1 cellular context compared by ENCODE assay signal in genomic region chr2:72998724-72999123, GRCh38.
TF ChIP-seq lines count a peak whose summit lies in the region.

No MANE protein-coding gene starts in this region.

TF ChIP-seq in GM23338, 12 proteins besides CTCF, POLR2A, EP300 and RAD21 (continued from another document):
- no peak for TF ChIP-seq ZNF462 (CRISPR knock-in tag; IDR thresholded peaks at IDR 0.05)
- TF ChIP-seq REST (IDR thresholded peaks at IDR 0.05; ENCODE audit: unreplicated experiment): no peak
- no peak for TF ChIP-seq NANOG (IDR thresholded peaks at IDR 0.05; ENCODE audit: borderline replicate concordance)
- TF ChIP-seq ZNF331 (CRISPR knock-in tag; IDR thresholded peaks at IDR 0.05; ENCODE audit: low read depth): no peak
